Comparison of ENCODE assay signal across 8 cellular contexts in the genomic region with DNA sequence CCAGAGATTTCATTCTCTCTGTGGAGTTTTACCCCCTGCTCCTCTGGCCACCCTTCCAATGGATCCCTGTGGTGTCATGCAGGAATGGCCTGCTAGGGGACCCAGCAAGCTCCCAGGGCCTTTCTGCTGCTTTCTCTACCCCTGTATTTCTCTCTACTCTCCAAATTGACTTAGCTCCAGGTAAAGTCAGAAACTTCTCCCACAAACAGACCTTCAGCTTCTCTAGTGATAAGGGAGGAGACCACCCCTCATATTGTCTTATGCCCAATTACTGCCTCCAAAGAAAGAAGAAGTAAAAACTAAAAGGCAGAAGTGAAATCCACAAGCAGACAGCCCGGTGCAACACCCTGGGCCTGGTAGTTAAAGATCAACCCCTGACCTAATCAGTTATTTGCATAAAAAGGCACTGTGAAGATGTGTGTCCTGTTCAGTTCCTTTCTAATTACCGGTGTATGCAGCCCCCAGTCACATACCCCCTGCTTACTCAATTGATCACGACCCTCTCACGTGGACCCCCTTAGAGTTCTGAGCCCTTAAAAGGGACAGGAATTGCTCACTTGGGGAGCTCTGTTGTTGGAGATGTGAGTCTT.
DNase-seq lines count a peak whose midpoint lies in the region; ATAC-seq and TF ChIP-seq lines count a peak whose summit lies in the region.
"Not testable (repeated sequence)": the region's sequence is repeated elsewhere in the genome, so short reads cannot be mapped to it uniquely, and the experiment has no call there.

No MANE protein-coding gene starts in this region.

- peak; percentile 61 for ATAC-seq in GM18868 (IDR thresholded peaks at IDR 0.05; ENCODE audit: unreplicated experiment)
- ATAC-seq in GM19463 (IDR thresholded peaks at IDR 0.05; ENCODE audit: unreplicated experiment), result peak; percentile 60
- peak; percentile 59 for ATAC-seq in HG02588 (IDR thresholded peaks at IDR 0.05; ENCODE audit: unreplicated experiment)
- peak; percentile 75 for ATAC-seq in HG03064 (IDR thresholded peaks at IDR 0.05; ENCODE audit: low read depth, unreplicated experiment)
- peak; percentile 71 for ATAC-seq in HG03520 (IDR thresholded peaks at IDR 0.05; ENCODE audit: unreplicated experiment)
- peak; percentile 62 for ATAC-seq in mucosa of descending colon

- not testable (repeated sequence) for DNase-seq in GM06990 (ENCODE audit: extremely low read depth, insufficient read length)
- DNase-seq in Peyer's patch (peak in 2 of 3 donors; percentile 61 to 70), mucosa of descending colon (peak in 1 of 3 donors; percentile 13)

- TF ChIP-seq POLR2A in Peyer's patch (IDR thresholded peaks at IDR 0.05), result not testable (repeated sequence)

- H3K27me3 ChIP-seq in GM06990 (replicated peaks; ENCODE audit: control insufficient read depth, insufficient read depth, low read length); Peyer's patch: not testable (repeated sequence)

- intact Hi-C loops in mucosa of descending colon (cut with DNase I, micrococcal nuclease), result not testable (repeated sequence)

- not testable (repeated sequence) for H3K36me3 ChIP-seq in GM06990 (ENCODE audit: control insufficient read depth, insufficient read depth, low read length); Peyer's patch; mucosa of descending colon (ENCODE audit: low read depth)

- H3K4me3 ChIP-seq in GM06990 (replicated peaks; ENCODE audit: low read depth, low read length), result peak overlapping the region; percentile 41
- peak overlapping the region in 1 of 4 donors; percentile 27 for H3K4me3 ChIP-seq in Peyer's patch
- not testable (repeated sequence) for H3K4me3 ChIP-seq in mucosa of descending colon

- H3K27ac ChIP-seq in Peyer's patch, result peak overlapping the region in 2 of 4 donors; percentile 65 to 85

- not testable (repeated sequence) for TF ChIP-seq CTCF in GM06990 (IDR thresholded peaks at IDR 0.05; ENCODE audit: insufficient read depth, low read length, poor library complexity, severe bottlenecking); Peyer's patch (IDR thresholded peaks at IDR 0.05); mucosa of descending colon (IDR thresholded peaks at IDR 0.05)

- H3K9me3 ChIP-seq in Peyer's patch, mucosa of descending colon: not testable (repeated sequence)

- not testable (repeated sequence) for H3K4me1 ChIP-seq in Peyer's patch
- H3K4me1 ChIP-seq in mucosa of descending colon (ENCODE audit: low read depth), result peaks cover 11% of the 10 kb centered on the region
